1 cellular context compared by ENCODE assay signal in genomic region chr3:76685858-76686257, GRCh38.
TF ChIP-seq lines count a peak whose summit lies in the region.

No MANE protein-coding gene starts in this region.

TF ChIP-seq in H1, 55 proteins besides CTCF, POLR2A, EP300 and RAD21 (continued from another document):
- TF ChIP-seq RXRA (IDR thresholded peaks at IDR 0.05; ENCODE audit: insufficient read depth, low read depth, low read length) (no peak), GTF2F1 (IDR thresholded peaks at IDR 0.05; ENCODE audit: borderline replicate concordance, low read depth, low read length) (no peak), MAX (IDR thresholded peaks at IDR 0.05) (no peak), KDM4A (IDR thresholded peaks at IDR 0.05; ENCODE audit: low read depth, low read length, severe bottlenecking) (no peak), SUZ12 (IDR thresholded peaks at IDR 0.05; ENCODE audit: low read length) (no peak), SP1 (IDR thresholded peaks at IDR 0.05; ENCODE audit: low read depth, low read length) (no peak), YY1 (IDR thresholded peaks at IDR 0.05; ENCODE audit: low read depth, low read length) (no peak), CREB1 (IDR thresholded peaks at IDR 0.05) (no peak), EGR1 (IDR thresholded peaks at IDR 0.05; ENCODE audit: borderline replicate concordance, low read depth, low read length) (no peak), HDAC6 (IDR thresholded peaks at IDR 0.05; ENCODE audit: low read depth, low read length) (no peak), EZH2 (IDR thresholded peaks at IDR 0.05; ENCODE audit: low read depth, low read length, severe bottlenecking) (no peak), CBX8 (IDR thresholded peaks at IDR 0.05; ENCODE audit: borderline replicate concordance, low read depth, low read length) (no peak)
